ENCODE assay signal across 15 cellular contexts in genomic region chr10:124228451-124228850, GRCh38.
"Had no signal": no experiment of that assay in that cellular context is flagged by ENCODE, and none has a peak within 500 bp of the region (broad histone marks: within the 10 kb centered on the region; RNA-seq: fewer than 3 reads in every experiment).

No MANE protein-coding gene starts in this region.

- H3K27me3 ChIP-seq: ascending aorta, breast epithelium, gastrocnemius medialis, left lung, right lobe of liver had no signal

- H3K36me3 ChIP-seq: ascending aorta, breast epithelium, gastrocnemius medialis, left lung, right lobe of liver had no signal

- H3K27ac ChIP-seq: ascending aorta, breast epithelium, gastrocnemius medialis, left lung, right lobe of liver had no signal

- DNase-seq: activated CD4-positive, alpha-beta T cell treated with anti-CD3 and anti-CD28 coated beads, Interleukin-2, amount 50 U/mL, for 1 hour; effector CD4-positive, alpha-beta T cell; gastrocnemius medialis; head of caudate nucleus; kidney; left lung; midbrain; right lobe of liver; small intestine; stimulated activated CD4-positive, alpha-beta T cell treated with anti-CD3 and anti-CD28 coated beads, Interleukin-4, amount 100 ng/mL, for 1 hour had no signal

- H3K4me3 Mint-ChIP-seq: neural crest cell had no signal

- ATAC-seq: activated CD4-positive, CD25-positive, alpha-beta regulatory T cell treated with anti-CD3 and anti-CD28 coated beads, Interleukin-2, amount 50 U/mL, for 24 hours; esophagus mucosa; gastrocnemius medialis; left lung; right lobe of liver had no signal

- H3K4me3 ChIP-seq: ascending aorta, breast epithelium, gastrocnemius medialis, left lung, right lobe of liver had no signal

- H3K9me3 ChIP-seq: ascending aorta, breast epithelium, gastrocnemius medialis, left lung, right lobe of liver had no signal

- H3K4me1 ChIP-seq: breast epithelium, left lung, right lobe of liver had no signal

- FAIRE-seq: kidney, small intestine had no signal

- H3K4me1 Mint-ChIP-seq: neural crest cell had no signal
